Comparison of ENCODE assay signal across 12 cellular contexts in the genomic region with DNA sequence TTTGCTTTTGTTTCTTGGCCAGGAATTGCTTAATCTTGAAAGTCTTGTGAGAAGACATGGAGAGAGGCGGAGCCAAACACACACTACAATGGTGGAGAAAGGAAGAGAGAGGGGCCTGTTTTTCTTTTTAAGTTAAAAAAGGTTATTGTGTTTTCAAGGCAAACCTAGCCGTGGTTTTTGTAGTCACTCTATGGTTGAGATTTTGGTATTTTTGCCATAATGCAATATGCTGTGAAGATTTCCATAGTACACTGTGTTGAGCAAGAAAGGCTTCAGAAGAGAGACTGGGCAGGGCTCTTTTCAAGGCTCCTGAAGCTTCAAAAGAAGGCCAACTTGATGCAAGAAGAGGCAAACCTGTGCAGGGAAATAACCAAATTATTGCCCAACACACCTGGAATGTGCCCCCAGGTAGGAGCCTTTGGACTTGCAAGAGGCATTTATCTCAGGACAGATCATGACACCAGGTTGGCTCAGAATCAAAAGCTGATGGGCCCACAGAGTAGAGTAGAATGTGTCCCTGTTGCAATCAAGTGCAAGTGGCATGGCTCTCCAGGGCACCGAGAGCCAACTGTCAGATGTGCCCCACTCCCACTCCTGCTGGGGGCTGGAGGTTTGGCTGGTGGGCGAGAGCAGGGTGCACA. TPM values are rescaled to one million over a fixed set of nuclear protein-coding genes. Genes with fewer than 3 reads are reported as not detected.
DNase-seq lines count a peak whose midpoint lies in the region; ATAC-seq, FAIRE-seq and TF ChIP-seq lines count a peak whose summit lies in the region.
"Had no signal": no experiment of that assay in that cellular context is flagged by ENCODE, and none has a peak within 500 bp of the region (broad histone marks: within the 10 kb centered on the region; RNA-seq: fewer than 3 reads in every experiment).

No MANE protein-coding gene starts in this region.

- no peaks in the 10 kb centered on the region for H3K9me1 ChIP-seq in endothelial cell of umbilical vein (replicated peaks; ENCODE audit: control insufficient read depth, extremely low read depth, insufficient read depth, low read length)

- H4K20me1 ChIP-seq in endothelial cell of umbilical vein (replicated peaks; ENCODE audit: control insufficient read depth, extremely low read depth, insufficient read depth, low read length): no peaks in the 10 kb centered on the region

- H3K4me3 ChIP-seq in endothelial cell of umbilical vein (replicated peaks in 1 of 3; ENCODE audit: insufficient read depth in 1 of 3, low read depth in 1 of 3, low read length in 3 of 3) (no peak overlapping the region), tibial nerve (no peak overlapping the region)
- H3K4me3 ChIP-seq: right atrium auricular region had no signal

- peaks cover under 1% of the 10 kb centered on the region for H3K9me3 Mint-ChIP-seq in nephron
- H3K9me3 Mint-ChIP-seq in T-helper 2 cell treated with Interferon-gamma antibody and Interleukin-4, amounts not matched to agents 5 μg/mL and 100 μg/mL, for 36 hours: no peaks in the 10 kb centered on the region
- no peaks in the 10 kb centered on the region for H3K9me3 Mint-ChIP-seq in activated CD8-positive, alpha-beta memory T cell treated with anti-CD3 and anti-CD28 coated beads, Interleukin-2, amount 10 ng/mL, durations not matched to agents 7 days and 5 days (ENCODE audit: low read depth)
- H3K9me3 Mint-ChIP-seq: effector memory CD8-positive, alpha-beta T cell had no signal

- H3K27ac Mint-ChIP-seq in nephron: peak overlapping the region; percentile 25 to 68 (median 51)
- no peak overlapping the region for H3K27ac Mint-ChIP-seq in T-helper 2 cell treated with Interferon-gamma antibody and Interleukin-4, amounts not matched to agents 5 μg/mL and 100 μg/mL, for 36 hours
- no peak overlapping the region for H3K27ac Mint-ChIP-seq in activated CD8-positive, alpha-beta memory T cell treated with anti-CD3 and anti-CD28 coated beads, Interleukin-2, amount 10 ng/mL, durations not matched to agents 7 days and 5 days
- H3K27ac Mint-ChIP-seq: effector memory CD8-positive, alpha-beta T cell had no signal

- H2AFZ ChIP-seq in endothelial cell of umbilical vein (ENCODE audit: low read depth, low read length): no peak overlapping the region

- peaks cover 57% of the 10 kb centered on the region for H3K4me1 Mint-ChIP-seq in nephron
- no peaks in the 10 kb centered on the region for H3K4me1 Mint-ChIP-seq in T-helper 2 cell treated with Interferon-gamma antibody and Interleukin-4, amounts not matched to agents 5 μg/mL and 100 μg/mL, for 36 hours (ENCODE audit: low read depth)
- no peaks in the 10 kb centered on the region for H3K4me1 Mint-ChIP-seq in activated CD8-positive, alpha-beta memory T cell treated with anti-CD3 and anti-CD28 coated beads, Interleukin-2, amount 10 ng/mL, durations not matched to agents 7 days and 5 days

- H3K79me2 ChIP-seq in endothelial cell of umbilical vein (ENCODE audit: control insufficient read depth, insufficient read depth, low read length): peaks cover 9% of the 10 kb centered on the region

- intact Hi-C loops in endothelial cell of umbilical vein (cut with micrococcal nuclease): no loop called here

- TF ChIP-seq CTCF in endothelial cell of umbilical vein (IDR thresholded peaks at IDR 0.05; ENCODE audit: extremely low read depth in 1 of 2, insufficient read depth in 1 of 2, low read depth in 1 of 2, low read length in 2 of 2) (no peak), nephron (IDR thresholded peaks at IDR 0.05; ENCODE audit: unreplicated experiment in 3 of 3) (no peak), tibial nerve (IDR thresholded peaks at IDR 0.05) (no peak)

- CTCF ChIA-PET in endothelial cell of umbilical vein (lab: Charles Lee): interaction anchor here (0.8 to 1.5 kb wide), 8 partner anchors 12 to 139 kb away, joined by 3 to 5 read pairs (median 3); no protein-coding TSS in a partner anchor
- CTCF ChIA-PET in activated CD8-positive, alpha-beta memory T cell treated with anti-CD3 and anti-CD28 coated beads, Interleukin-2, amount 10 ng/mL, durations not matched to agents 7 days and 5 days (lab: Charles Lee): no interaction called here

- no peak overlapping the region for H3K4me3 Mint-ChIP-seq in nephron
- no peak overlapping the region for H3K4me3 Mint-ChIP-seq in T-helper 2 cell treated with Interferon-gamma antibody and Interleukin-4, amounts not matched to agents 5 μg/mL and 100 μg/mL, for 36 hours
- no peak overlapping the region for H3K4me3 Mint-ChIP-seq in activated CD8-positive, alpha-beta memory T cell treated with anti-CD3 and anti-CD28 coated beads, Interleukin-2, amount 10 ng/mL, durations not matched to agents 7 days and 5 days
- H3K4me3 Mint-ChIP-seq: effector memory CD8-positive, alpha-beta T cell had no signal

- no peaks in the 10 kb centered on the region for H3K9me3 ChIP-seq in endothelial cell of umbilical vein (replicated peaks; ENCODE audit: control insufficient read depth, insufficient read depth, low read length)
- H3K9me3 ChIP-seq in tibial nerve: peaks cover 0 to under 1% (median 0%) of the 10 kb centered on the region in 4 donors
- H3K9me3 ChIP-seq: right atrium auricular region had no signal

- FAIRE-seq in endothelial cell of umbilical vein (lab: Jason Lieb, UNC): no peak

- no peak overlapping the region for H3K4me2 ChIP-seq in endothelial cell of umbilical vein (ENCODE audit: insufficient read depth, low read length)

- H3K27me3 ChIP-seq in endothelial cell of umbilical vein (ENCODE audit: control insufficient read depth in 2 of 2, insufficient read depth in 2 of 2, low read length in 2 of 2) (no peaks in the 10 kb centered on the region), tibial nerve (no peaks in the 10 kb centered on the region)
- H3K27me3 ChIP-seq: right atrium auricular region had no signal

- H3K36me3 ChIP-seq in endothelial cell of umbilical vein (ENCODE audit: control insufficient read depth in 2 of 2, extremely low read depth in 1 of 2, insufficient read depth in 2 of 2, low read length in 2 of 2): peaks cover 18 to 27% of the 10 kb centered on the region in 2 experiments
- peaks cover 0 to 84% (median 4%) of the 10 kb centered on the region in 3 donors for H3K36me3 ChIP-seq in tibial nerve

- no peaks in the 10 kb centered on the region for H3K4me1 ChIP-seq in endothelial cell of umbilical vein (ENCODE audit: control insufficient read depth, extremely low read depth, insufficient read depth, low read length)
- peaks cover under 1 to 69% (median 52%) of the 10 kb centered on the region in 4 donors for H3K4me1 ChIP-seq in tibial nerve

- no TSS peak for BruUV-seq in endothelial cell of umbilical vein (replicated peaks; lab: Mats Ljungman, UMichigan)

- peaks cover 3% of the 10 kb centered on the region for H3K27me3 Mint-ChIP-seq in nephron (ENCODE audit: low read depth)
- H3K27me3 Mint-ChIP-seq in T-helper 2 cell treated with Interferon-gamma antibody and Interleukin-4, amounts not matched to agents 5 μg/mL and 100 μg/mL, for 36 hours (ENCODE audit: low read depth): peaks cover 6% of the 10 kb centered on the region
- H3K27me3 Mint-ChIP-seq in activated CD8-positive, alpha-beta memory T cell treated with anti-CD3 and anti-CD28 coated beads, Interleukin-2, amount 10 ng/mL, durations not matched to agents 7 days and 5 days: peaks cover 2% of the 10 kb centered on the region

- H3K27ac ChIP-seq in endothelial cell of umbilical vein (ENCODE audit: insufficient read depth, low read depth, low read length): no peak overlapping the region
- peak overlapping the region in 3 of 4 donors; percentile 32 to 98 (median 79) for H3K27ac ChIP-seq in tibial nerve
- H3K27ac ChIP-seq: 22Rv1 had no signal

- TF ChIP-seq EP300 in tibial nerve (IDR thresholded peaks at IDR 0.05): no peak

- DNase-seq in SIG-M5 treated with dmso at 0.1 percent for 504 hours (lab: John Stamatoyannopoulos, UW; ENCODE audit: unreplicated experiment): peak; percentile 44
- DNase-seq in SIG-M5 (lab: John Stamatoyannopoulos, UW): no peak
- DNase-seq in endothelial cell of umbilical vein (ENCODE audit: low read depth, low spot score): no peak
- DNase-seq in tibial nerve (ENCODE audit: low spot score in 2 of 2): no peak
- no peak for DNase-seq in T-helper 2 cell treated with Interferon-gamma antibody and Interleukin-4, amounts not matched to agents 5 μg/mL and 100 μg/mL, for 36 hours (ENCODE audit: low spot score)
- DNase-seq in activated CD8-positive, alpha-beta memory T cell treated with anti-CD3 and anti-CD28 coated beads, Interleukin-2, amount 10 ng/mL, durations not matched to agents 7 days and 5 days: no peak
- DNase-seq in NCI-H2196 (lab: John Stamatoyannopoulos, UW; ENCODE audit: unreplicated experiment): no peak
- DNase-seq: effector memory CD8-positive, alpha-beta T cell; MV-4-11 had no signal

- TF ChIP-seq POLR2A in endothelial cell of umbilical vein (IDR thresholded peaks at IDR 0.05; ENCODE audit: low read depth, low read length) (no peak), tibial nerve (IDR thresholded peaks at IDR 0.05) (no peak)

- POLR2A ChIA-PET in endothelial cell of umbilical vein (lab: Charles Lee): interaction anchor here (0.7 to 1.4 kb wide), 2 partner anchors 12 to 37 kb away, joined by 3 to 4 read pairs; no protein-coding TSS in a partner anchor

- no peak for ATAC-seq in activated CD8-positive, alpha-beta memory T cell treated with anti-CD3 and anti-CD28 coated beads, Interleukin-2, amount 10 ng/mL, durations not matched to agents 7 days and 5 days
- ATAC-seq: effector memory CD8-positive, alpha-beta T cell had no signal

- 69 to 85% methylated on average over 4 of the region's 4 CpGs for WGBS in tibial nerve, 2 donors

- dilution Hi-C loops in endothelial cell of umbilical vein (cut with MboI; ENCODE audit: extremely low pct_ligation_motif_present, low sequenced_read_pairs): no loop called here

- H3K36me3 Mint-ChIP-seq in nephron (ENCODE audit: low read depth): peaks cover 51% of the 10 kb centered on the region
- H3K36me3 Mint-ChIP-seq in T-helper 2 cell treated with Interferon-gamma antibody and Interleukin-4, amounts not matched to agents 5 μg/mL and 100 μg/mL, for 36 hours (ENCODE audit: low read depth): no peaks in the 10 kb centered on the region
- H3K36me3 Mint-ChIP-seq in activated CD8-positive, alpha-beta memory T cell treated with anti-CD3 and anti-CD28 coated beads, Interleukin-2, amount 10 ng/mL, durations not matched to agents 7 days and 5 days: no peaks in the 10 kb centered on the region

- H3K9ac ChIP-seq in endothelial cell of umbilical vein (replicated peaks; ENCODE audit: extremely low read depth, insufficient read depth, low read length): no peak overlapping the region

RNA-seq across cellular contexts. Expression of gene AMOTL2, which starts 22.1 kb away (rescaled TPM):
- total RNA-seq in endothelial cell of umbilical vein: 145 and 167 TPM in 2 replicates
- 129 and 130 TPM in 2 replicates for polyA plus RNA-seq in endothelial cell of umbilical vein
- 123 and 135 TPM in 2 replicates for polyA plus RNA-seq in endothelial cell of umbilical vein (2011; cell fraction: cytosol; rRNA removed)
- 200 and 222 TPM in 2 replicates for polyA plus RNA-seq in endothelial cell of umbilical vein (2011; cell fraction: nucleus; rRNA removed)
- 67.7 and 69.8 TPM in 2 replicates for polyA plus RNA-seq in endothelial cell of umbilical vein (2012)
- polyA minus RNA-seq in endothelial cell of umbilical vein: 186 and 195 TPM in 2 replicates
- 41.2 TPM for polyA minus RNA-seq in endothelial cell of umbilical vein (2011; cell fraction: cytosol; rRNA and poly(A)+ RNA removed)
- polyA minus RNA-seq in endothelial cell of umbilical vein (2011; cell fraction: nucleus; rRNA and poly(A)+ RNA removed): 95.7 and 170 TPM in 2 replicates
- total RNA-seq in tibial nerve: 100 to 1,000 TPM; 216 to 337 (median 255) TPM
- not detected for total RNA-seq in activated CD8-positive, alpha-beta memory T cell treated with anti-CD3 and anti-CD28 coated beads, Interleukin-2, amount 10 ng/mL, durations not matched to agents 7 days and 5 days

Comparison
In these comparisons a context has a peak if more than half of its experiments do, and no peak if none do; other contexts are left out.
1. H3K27ac Mint-ChIP-seq: peak in nephron (3 of 3); none in T-helper 2 cell treated with Interferon-gamma antibody and Interleukin-4, amounts not matched to agents 5 μg/mL and 100 μg/mL, for 36 hours (single experiment) and activated CD8-positive, alpha-beta memory T cell treated with anti-CD3 and anti-CD28 coated beads, Interleukin-2, amount 10 ng/mL, durations not matched to agents 7 days and 5 days (single experiment).
2. RNA of gene AMOTL2, which starts 22.1 kb away (total RNA-seq): 216 to 337 TPM in tibial nerve and 145 to 167 TPM in endothelial cell of umbilical vein; not detected in activated CD8-positive, alpha-beta memory T cell treated with anti-CD3 and anti-CD28 coated beads, Interleukin-2, amount 10 ng/mL, durations not matched to agents 7 days and 5 days; every median in the first group is over 100 times any median in the second.